ENCODE assay signal across 24 cellular contexts in the genomic region with DNA sequence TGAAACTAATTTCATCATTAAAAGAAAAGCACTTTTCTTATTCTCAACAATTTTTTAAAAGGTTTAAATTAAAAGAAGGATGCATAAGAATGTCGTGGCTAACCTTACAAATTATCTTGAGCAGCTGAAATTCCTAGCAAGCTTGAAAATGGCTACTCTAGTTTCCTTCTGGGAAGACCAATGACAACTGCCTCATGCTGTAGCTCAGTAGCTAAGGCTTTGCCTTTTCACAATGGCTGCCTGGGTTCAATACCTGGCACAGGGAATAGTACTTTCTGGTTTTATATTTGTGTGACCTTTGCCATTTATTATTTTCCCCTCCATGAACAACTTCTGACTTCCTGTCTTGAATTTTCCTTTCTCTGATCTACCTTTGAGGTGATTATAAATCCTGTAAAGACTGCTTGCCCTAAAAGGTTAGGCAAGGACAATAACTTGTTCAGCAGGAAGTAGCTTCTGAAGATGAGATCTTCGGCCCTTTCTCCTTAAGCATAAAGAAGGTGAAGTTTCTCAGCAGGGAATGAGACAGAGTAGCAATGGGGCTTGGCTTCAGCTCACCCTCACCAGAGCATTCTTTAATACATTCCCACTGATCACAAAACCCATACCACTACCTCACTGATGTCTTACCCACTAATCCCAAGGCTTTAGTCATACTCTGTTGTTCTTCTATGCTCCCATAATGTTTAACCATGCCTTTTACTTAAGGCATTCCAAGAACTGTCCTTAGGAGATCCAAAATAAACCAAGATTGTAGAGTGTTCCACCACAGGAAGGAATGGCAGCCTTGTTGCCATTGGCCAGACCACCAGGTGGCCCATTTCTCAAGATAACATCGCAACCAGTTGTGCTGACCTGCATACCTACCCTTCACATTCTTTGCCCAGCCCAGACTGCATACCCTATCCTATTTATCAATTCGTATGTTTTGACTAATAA.
DNase-seq lines count a peak whose midpoint lies in the region; ATAC-seq, FAIRE-seq and TF ChIP-seq lines count a peak whose summit lies in the region.
"Had no signal": no experiment of that assay in that cellular context is flagged by ENCODE, and none has a peak within 500 bp of the region (broad histone marks: within the 10 kb centered on the region; RNA-seq: fewer than 3 reads in every experiment).

No MANE protein-coding gene starts in this region.

- no peaks in the 10 kb centered on the region for H3K27me3 Mint-ChIP-seq in HFFc6 (ENCODE audit: insufficient read depth)
- H3K27me3 Mint-ChIP-seq: activated CD4-positive, alpha-beta memory T cell treated with anti-CD3 and anti-CD28 coated beads for 36 hours; stimulated activated naive B cell treated with anti-CD40 and anti-IgM and Interleukin-4, amounts not matched to agents 10 μg/mL and 1 μg/mL and 100 μg/mL, for 72 hours had no signal

- intact Hi-C loops in K562 (cut with micrococcal nuclease) (no loop called here), kidney (cut with DNase I) (no loop called here)

- H3K36me3 ChIP-seq in K562 (ENCODE audit: control insufficient read depth, insufficient read depth, low read length), result no peaks in the 10 kb centered on the region
- no peaks in the 10 kb centered on the region for H3K36me3 ChIP-seq in skeletal muscle satellite cell (ENCODE audit: insufficient read depth, low read length)
- no peaks in the 10 kb centered on the region for H3K36me3 ChIP-seq in kidney (ENCODE audit: control insufficient read depth in 1 of 2, insufficient read depth in 2 of 2, low read length in 2 of 2)
- H3K36me3 ChIP-seq: neutrophil had no signal

- peaks cover 0 to 10% of the 10 kb centered on the region in 2 experiments; a peak in 1 of 5 replicates for H3K27me3 ChIP-seq in K562 (ENCODE audit: control insufficient read depth in 2 of 2, insufficient read depth in 2 of 2, low read length in 2 of 2)
- H3K27me3 ChIP-seq in skeletal muscle satellite cell (ENCODE audit: control insufficient read depth, insufficient read depth, low read length), result no peaks in the 10 kb centered on the region
- H3K27me3 ChIP-seq: foreskin keratinocyte, neutrophil had no signal

- H3K4me3 Mint-ChIP-seq in HFFc6, result no peak overlapping the region
- H3K4me3 Mint-ChIP-seq: activated CD4-positive, alpha-beta memory T cell treated with anti-CD3 and anti-CD28 coated beads for 36 hours; H9; mesothelial cell of epicardium; stimulated activated naive B cell treated with anti-CD40 and anti-IgM and Interleukin-4, amounts not matched to agents 10 μg/mL and 1 μg/mL and 100 μg/mL, for 72 hours had no signal

- in situ Hi-C loops in K562 (cut with MboI), result loop anchor here (25.0 kb wide), 1 partner anchor 427 kb away; no protein-coding TSS in a partner anchor

- no peaks in the 10 kb centered on the region for H3K79me2 ChIP-seq in K562 (ENCODE audit: control insufficient read depth, insufficient read depth, low read length)

- TF ChIP-seq EP300 in K562 (IDR thresholded peaks at IDR 0.05; ENCODE audit: low read length), result no peak

- H3K4me1 Mint-ChIP-seq in HFFc6 (ENCODE audit: low read depth), result peaks cover 64% of the 10 kb centered on the region
- H3K4me1 Mint-ChIP-seq: stimulated activated naive B cell treated with anti-CD40 and anti-IgM and Interleukin-4, amounts not matched to agents 10 μg/mL and 1 μg/mL and 100 μg/mL, for 72 hours had no signal

- H3K4me2 ChIP-seq in K562 (ENCODE audit: insufficient read depth, low read length), result no peak overlapping the region
- H3K4me2 ChIP-seq in skeletal muscle satellite cell (ENCODE audit: low read length), result no peak overlapping the region

- peak; percentile 28 for DNase-seq in HFFc6
- no peak for DNase-seq in K562 (ENCODE audit: extremely low read depth in 1 of 4, low spot score in 3 of 4)
- peak; percentile 86 for DNase-seq in kidney glomerular epithelial cell (lab: John Stamatoyannopoulos, UW)
- no peak for DNase-seq in kidney
- DNase-seq in GM19238 (ENCODE audit: insufficient read length, low spot score), result no peak
- DNase-seq: activated CD4-positive, alpha-beta memory T cell treated with anti-CD3 and anti-CD28 coated beads for 36 hours; activated naive CD4-positive, alpha-beta T cell; activated T-cell treated with anti-CD3 and anti-CD28 coated beads, Interleukin-2, amount 50 U/mL, for 1 hour; aorta; foreskin keratinocyte; H9; hypothalamus; NCI-H146; SIG-M5; stimulated activated naive B cell treated with anti-CD40 and anti-IgM and Interleukin-4, amounts not matched to agents 10 μg/mL and 1 μg/mL and 100 μg/mL, for 72 hours had no signal

- no peak overlapping the region for H3K9ac ChIP-seq in K562 (ENCODE audit: insufficient read depth in 1 of 2, low read depth in 2 of 2, low read length in 2 of 2)
- H3K9ac ChIP-seq in skeletal muscle satellite cell (ENCODE audit: low read depth, low read length), result peak overlapping the region; percentile 87
- no peak overlapping the region for H3K9ac ChIP-seq in kidney (ENCODE audit: low read length in 2 of 2)

- H3K9me1 ChIP-seq in K562 (ENCODE audit: control insufficient read depth, insufficient read depth, low read length), result no peaks in the 10 kb centered on the region

- H3K4me1 ChIP-seq in K562 (replicated peaks in 1 of 2; ENCODE audit: control insufficient read depth in 2 of 2, insufficient read depth in 2 of 2, low read length in 2 of 2) (no peaks in the 10 kb centered on the region), skeletal muscle satellite cell (ENCODE audit: control insufficient read depth, insufficient read depth, low read length) (peaks cover 57% of the 10 kb centered on the region), kidney (ENCODE audit: control insufficient read depth in 1 of 2, insufficient read depth in 1 of 2, low read depth in 1 of 2, low read length in 2 of 2) (peaks cover 0 to 2% of the 10 kb centered on the region in 2 donors)

- H3K27ac ChIP-seq in K562 (ENCODE audit: extremely low read depth, low read depth, low read length) (no peak overlapping the region), kidney (ENCODE audit: low read depth in 2 of 2, low read length in 2 of 2) (no peak overlapping the region)
- H3K27ac ChIP-seq: foreskin keratinocyte, neutrophil had no signal

- H3K36me3 Mint-ChIP-seq in HFFc6 (ENCODE audit: low read depth), result no peaks in the 10 kb centered on the region
- H3K36me3 Mint-ChIP-seq: mesothelial cell of epicardium had no signal

- no peak for ATAC-seq in K562
- ATAC-seq in GM19455 (IDR thresholded peaks at IDR 0.05; ENCODE audit: unreplicated experiment), result no peak
- ATAC-seq in HG03108 (IDR thresholded peaks at IDR 0.05; ENCODE audit: unreplicated experiment), result no peak
- ATAC-seq: foreskin keratinocyte; stimulated activated naive B cell treated with anti-CD40 and anti-IgM and Interleukin-4, amounts not matched to agents 10 μg/mL and 1 μg/mL and 100 μg/mL, for 72 hours had no signal

- CTCF ChIA-PET in K562 (lab: Yijun Ruan, JAX; ENCODE audit: low intra/inter-chr PET ratio), result interaction anchor here (0.6 kb wide), 1 partner anchor 55 kb away, joined by 3 read pairs; no protein-coding TSS in a partner anchor

- FAIRE-seq in K562 (lab: Jason Lieb, UNC), result no peak
- no peak for FAIRE-seq in kidney (lab: Jason Lieb, UNC)
- FAIRE-seq: colon, endometrium, GM18507, keratinocyte had no signal

- no peak overlapping the region for H2AFZ ChIP-seq in K562 (ENCODE audit: low read depth, low read length)

- H3K9me3 Mint-ChIP-seq in HFFc6, result no peaks in the 10 kb centered on the region
- H3K9me3 Mint-ChIP-seq: activated CD4-positive, alpha-beta memory T cell treated with anti-CD3 and anti-CD28 coated beads for 36 hours; H9; mesothelial cell of epicardium; stimulated activated naive B cell treated with anti-CD40 and anti-IgM and Interleukin-4, amounts not matched to agents 10 μg/mL and 1 μg/mL and 100 μg/mL, for 72 hours had no signal

- no peak for TF ChIP-seq RAD21 in K562 (CRISPR knock-in tag; conservative IDR thresholded peaks at IDR 0.05 in 1 of 2, IDR thresholded peaks at IDR 0.05 in 1 of 2)

- TF ChIP-seq CTCF in HFFc6 (IDR thresholded peaks at IDR 0.05), result peak; percentile 27; the same call in 1 of the 2 replicates
- no peak for TF ChIP-seq CTCF in K562 (IDR thresholded peaks at IDR 0.05 in 2 of 3, conservative IDR thresholded peaks at IDR 0.05 in 1 of 3; ENCODE audit: insufficient read depth in 2 of 3, low read depth in 1 of 3, low read length in 3 of 3)
- TF ChIP-seq CTCF in kidney (IDR thresholded peaks at IDR 0.05; ENCODE audit: borderline replicate concordance, extremely low read depth, insufficient read depth), result no peak

- no TSS peak for BruUV-seq in K562 (replicated peaks; lab: Mats Ljungman, UMichigan)

- H3K9me3 ChIP-seq in K562 (replicated peaks; ENCODE audit: control insufficient read depth, insufficient read depth, low read depth, low read length) (no peaks in the 10 kb centered on the region), skeletal muscle satellite cell (replicated peaks; ENCODE audit: low read length) (no peaks in the 10 kb centered on the region), kidney (ENCODE audit: control insufficient read depth in 1 of 2, low read length in 2 of 2) (no peaks in the 10 kb centered on the region)
- H3K9me3 ChIP-seq: neutrophil had no signal

- TF ChIP-seq POLR2A in K562 (conservative IDR thresholded peaks at IDR 0.05), result no peak

- POLR2A ChIA-PET in K562 (lab: Yijun Ruan, JAX), result interaction anchor here (0.6 kb wide), 1 partner anchor 83 kb away, joined by 3 read pairs; no protein-coding TSS in a partner anchor

- 4% methylated on average over 4 of the region's 4 CpGs for WGBS in K562 (ENCODE audit: insufficient coverage, low coverage, missing lambda C conversion rate)

- H4K20me1 ChIP-seq in K562 (replicated peaks; ENCODE audit: control insufficient read depth, insufficient read depth, low read length), result no peaks in the 10 kb centered on the region

- H3K27ac Mint-ChIP-seq in HFFc6, result peak overlapping the region; percentile 65
- H3K27ac Mint-ChIP-seq: activated CD4-positive, alpha-beta memory T cell treated with anti-CD3 and anti-CD28 coated beads for 36 hours; mesothelial cell of epicardium; stimulated activated naive B cell treated with anti-CD40 and anti-IgM and Interleukin-4, amounts not matched to agents 10 μg/mL and 1 μg/mL and 100 μg/mL, for 72 hours had no signal

- H3K4me3 ChIP-seq in K562 (no peak overlapping the region), skeletal muscle satellite cell (ENCODE audit: low read length) (no peak overlapping the region), kidney (ENCODE audit: low read length in 2 of 2) (no peak overlapping the region)

TF ChIP-seq in K562, 482 proteins besides CTCF, POLR2A, EP300 and RAD21 (continues in another document):
- TF ChIP-seq, protein P1, sequence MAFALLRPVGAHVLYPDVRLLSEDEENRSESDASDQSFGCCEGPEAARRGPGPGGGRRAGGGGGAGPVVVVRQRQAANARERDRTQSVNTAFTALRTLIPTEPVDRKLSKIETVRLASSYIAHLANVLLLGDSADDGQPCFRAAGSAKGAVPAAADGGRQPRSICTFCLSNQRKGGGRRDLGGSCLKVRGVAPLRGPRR (CRISPR knock-in tag; IDR thresholded peaks at IDR 0.05), result no peak

Comparison
In these comparisons a context has a peak if more than half of its experiments do, and no peak if none do; other contexts are left out.
1. DNase-seq: peak in HFFc6 (single experiment) and kidney glomerular epithelial cell (single experiment); none in K562 (0 of 4), kidney (single experiment) and GM19238 (single experiment).